In the genomic region with DNA sequence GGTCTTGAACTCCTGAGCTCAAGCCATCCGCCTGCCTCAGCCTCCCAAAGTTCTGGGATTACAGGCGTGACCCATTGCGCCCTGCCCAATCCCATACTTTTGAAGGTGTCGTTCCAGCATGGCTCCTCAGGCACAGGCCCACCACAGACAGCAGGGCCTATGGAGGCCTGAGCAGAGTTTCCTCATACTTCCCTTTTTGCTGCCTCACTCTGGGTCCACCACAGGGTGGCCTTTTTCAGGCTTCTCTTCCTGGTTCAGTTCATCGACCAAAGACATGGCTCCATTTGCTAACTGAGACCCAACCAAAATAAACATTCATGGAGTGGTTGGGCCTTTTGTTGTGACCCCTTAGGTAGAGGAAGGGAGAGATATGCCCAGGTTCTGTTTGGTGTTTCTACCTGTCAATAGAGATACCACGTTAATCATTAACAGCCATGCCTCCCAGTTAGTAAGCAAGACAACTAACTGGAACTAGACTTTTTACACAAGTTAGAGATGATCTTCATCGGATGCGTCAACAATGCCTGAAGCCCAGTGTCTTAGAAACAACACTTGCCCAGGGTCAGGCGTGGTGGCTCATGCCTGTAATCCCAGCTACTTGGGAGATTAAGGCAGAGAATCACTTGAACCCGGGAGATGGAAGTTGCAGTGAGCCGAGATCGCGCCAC, we compare ENCODE assay signal across 9 cellular contexts. TPM values are rescaled to one million over a fixed set of nuclear protein-coding genes. Genes with fewer than 3 reads are reported as not detected.
DNase-seq lines count a peak whose midpoint lies in the region; ATAC-seq and TF ChIP-seq lines count a peak whose summit lies in the region.
"Had no signal": no experiment of that assay in that cellular context is flagged by ENCODE, and none has a peak within 500 bp of the region (broad histone marks: within the 10 kb centered on the region; RNA-seq: fewer than 3 reads in every experiment).

No MANE protein-coding gene starts in this region.

- no peak overlapping the region for H3K4me3 ChIP-seq in brain microvascular endothelial cell (ENCODE audit: low read depth, low read length)
- H3K4me3 ChIP-seq in osteoblast (ENCODE audit: insufficient read depth, low read length) = no peak overlapping the region
- H3K4me3 ChIP-seq in neuronal stem cell (ENCODE audit: low read length in 2 of 2) = no peak overlapping the region
- H3K4me3 ChIP-seq in coronary artery = no peak overlapping the region

- no peak overlapping the region for H3K23ac ChIP-seq in neuronal stem cell (ENCODE audit: low read depth, low read length, poor library complexity)

- H2BK12ac ChIP-seq in neuronal stem cell (ENCODE audit: low read length) = no peak overlapping the region

- H3K27ac ChIP-seq in brain microvascular endothelial cell (no peak overlapping the region), osteoblast (ENCODE audit: low read depth, low read length) (no peak overlapping the region), neuronal stem cell (replicated peaks; ENCODE audit: low read length) (no peak overlapping the region), coronary artery (no peak overlapping the region)

- H2BK120ac ChIP-seq in neuronal stem cell (ENCODE audit: low read depth, low read length) = no peak overlapping the region

- H2AFZ ChIP-seq in osteoblast (ENCODE audit: low read length) = no peak overlapping the region
- no peak overlapping the region for H2AFZ ChIP-seq in neuronal stem cell (ENCODE audit: low read length)

- DNase-seq in EH (ENCODE audit: low read depth) (peak; percentile 23), MV-4-11 (lab: John Stamatoyannopoulos, UW) (peak; percentile 82), brain microvascular endothelial cell (no peak), osteoblast (ENCODE audit: insufficient read length, low spot score, missing footprints) (no peak), neuronal stem cell (ENCODE audit: low spot score) (no peak), coronary artery (ENCODE audit: low spot score) (no peak)
- DNase-seq: NCI-H1105 had no signal

- H4K20me1 ChIP-seq in osteoblast (ENCODE audit: insufficient read depth, low read length) = no peaks in the 10 kb centered on the region

- no peak overlapping the region for H3K14ac ChIP-seq in neuronal stem cell (ENCODE audit: low read length)

- in situ Hi-C loops in brain microvascular endothelial cell (cut with HindIII; ENCODE audit: low pct_ligation_motif_present, low sequenced_read_pairs) = no loop called here

- H3K4me2 ChIP-seq in osteoblast (ENCODE audit: insufficient read depth, low read length) = no peak overlapping the region
- H3K4me2 ChIP-seq in neuronal stem cell (ENCODE audit: insufficient read depth, low read length, poor library complexity, severe bottlenecking) = no peak overlapping the region

- no peak overlapping the region for H2BK15ac ChIP-seq in neuronal stem cell (ENCODE audit: low read length)

- H3K4me1 ChIP-seq in osteoblast (ENCODE audit: insufficient read depth, low read length) (peaks cover 5% of the 10 kb centered on the region), neuronal stem cell (ENCODE audit: control insufficient read depth in 2 of 2, insufficient read depth in 1 of 2, low read depth in 1 of 2, low read length in 2 of 2) (peaks cover 3 to 6% of the 10 kb centered on the region in 2 donors)

- H3K18ac ChIP-seq in neuronal stem cell (ENCODE audit: low read length) = no peak overlapping the region

- H4K91ac ChIP-seq in neuronal stem cell (ENCODE audit: low read depth, low read length, poor library complexity) = no peak overlapping the region

- H3K79me2 ChIP-seq in osteoblast (ENCODE audit: insufficient read depth, low read length) = no peaks in the 10 kb centered on the region

- H3K9me3 ChIP-seq in osteoblast (ENCODE audit: low read depth, low read length) = no peaks in the 10 kb centered on the region
- no peaks in the 10 kb centered on the region for H3K9me3 ChIP-seq in neuronal stem cell (replicated peaks in 1 of 2; ENCODE audit: control insufficient read depth in 2 of 2, insufficient read depth in 1 of 2, low read depth in 1 of 2, low read length in 2 of 2)

- H3K36me3 ChIP-seq in brain microvascular endothelial cell (replicated peaks) = no peaks in the 10 kb centered on the region
- no peaks in the 10 kb centered on the region for H3K36me3 ChIP-seq in osteoblast (ENCODE audit: insufficient read depth, low read length)
- H3K36me3 ChIP-seq in neuronal stem cell (replicated peaks in 1 of 2; ENCODE audit: control insufficient read depth in 2 of 2, insufficient read depth in 2 of 2, low read length in 2 of 2) = peaks cover 0 to 4% of the 10 kb centered on the region in 2 donors

- no peak overlapping the region for H2AK5ac ChIP-seq in neuronal stem cell (ENCODE audit: low read depth, low read length)

- TF ChIP-seq CTCF in brain microvascular endothelial cell (IDR thresholded peaks at IDR 0.05; ENCODE audit: low read depth, low read length, missing control alignments) (peak; percentile 36), osteoblast (IDR thresholded peaks at IDR 0.05; ENCODE audit: extremely low read depth, low read depth, low read length) (peak; percentile 13), coronary artery (IDR thresholded peaks at IDR 0.05) (no peak)

- no peaks in the 10 kb centered on the region for H3K79me1 ChIP-seq in neuronal stem cell (ENCODE audit: low read depth, low read length)

- H3K27me3 ChIP-seq in brain microvascular endothelial cell (replicated peaks) (no peaks in the 10 kb centered on the region), osteoblast (ENCODE audit: insufficient read depth, low read length) (no peaks in the 10 kb centered on the region), neuronal stem cell (ENCODE audit: control insufficient read depth in 3 of 3, insufficient read depth in 3 of 3, low read depth in 1 of 3, low read length in 3 of 3) (no peaks in the 10 kb centered on the region)

- no peak overlapping the region for H2BK5ac ChIP-seq in neuronal stem cell (ENCODE audit: low read length)

- ATAC-seq in HG03097 (IDR thresholded peaks at IDR 0.05; ENCODE audit: low FRiP score, unreplicated experiment) (no peak), GM21423 (IDR thresholded peaks at IDR 0.05; ENCODE audit: unreplicated experiment) (no peak)

- no peak overlapping the region for H4K8ac ChIP-seq in neuronal stem cell (ENCODE audit: low read depth, low read length)

- no peak overlapping the region for H3K4ac ChIP-seq in neuronal stem cell (ENCODE audit: low read length)

- no CpG with 5 or more reads among the region's 13 CpGs for WGBS in neuronal stem cell (ENCODE audit: extremely low coverage in 2 of 2, insufficient read length in 2 of 2, insufficient replicate concordance in 1 of 2), 2 donors

- H3K9ac ChIP-seq in neuronal stem cell (ENCODE audit: low read depth, low read length, poor library complexity) = no peak overlapping the region

RNA-seq across cellular contexts. Expression of a gene that starts 35.1 kb away (rescaled TPM):
- 144 and 162 TPM in 2 replicates for total RNA-seq in osteoblast
- 17.8 TPM for polyA plus RNA-seq in neuronal stem cell (2013, experiment 1 of 2)
- 17.3 TPM for polyA plus RNA-seq in neuronal stem cell (2013, experiment 2 of 2)

RNA-seq across cellular contexts. Expression of a gene that starts 45.8 kb away (rescaled TPM):
- total RNA-seq in osteoblast = 8.8 and 9.0 TPM in 2 replicates
- polyA plus RNA-seq in neuronal stem cell (2013, experiment 1 of 2) = 22.6 TPM
- 19.5 TPM for polyA plus RNA-seq in neuronal stem cell (2013, experiment 2 of 2)

RNA-seq across cellular contexts. Expression of a gene that starts 56.5 kb away (rescaled TPM):
- total RNA-seq in osteoblast = 3,004 and 3,217 TPM in 2 replicates
- polyA plus RNA-seq in neuronal stem cell (2013, experiment 1 of 2) = 41.9 TPM
- 44.2 TPM for polyA plus RNA-seq in neuronal stem cell (2013, experiment 2 of 2)

Comparison
In these comparisons a context has a peak if more than half of its experiments do, and no peak if none do; other contexts are left out.
1. DNase-seq: peak in EH (single experiment) and MV-4-11 (single experiment); none in brain microvascular endothelial cell (single experiment), osteoblast (single experiment), neuronal stem cell (single experiment) and coronary artery (single experiment).